In the genomic region with DNA sequence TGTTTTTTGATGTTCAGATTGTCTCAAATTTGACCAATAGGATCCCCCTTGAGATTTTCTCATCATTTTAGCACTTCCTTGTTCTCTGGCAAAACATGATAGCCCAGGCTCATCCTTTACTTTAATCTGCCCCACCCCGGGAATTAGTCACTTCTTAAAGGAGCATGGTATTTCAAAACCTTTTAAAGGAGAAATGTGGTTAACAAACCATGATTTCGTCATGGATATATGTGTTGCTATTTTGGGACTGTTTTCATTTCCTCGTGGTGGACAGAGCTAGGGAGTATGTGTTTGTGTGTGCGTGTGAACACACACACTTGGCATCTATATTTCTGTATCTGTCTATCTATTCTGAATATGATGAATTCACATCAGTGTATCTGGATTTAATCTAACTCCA, we compare ENCODE assay signal across 11 cellular contexts.
DNase-seq lines count a peak whose midpoint lies in the region; ATAC-seq and TF ChIP-seq lines count a peak whose summit lies in the region.
"Had no signal": no experiment of that assay in that cellular context is flagged by ENCODE, and none has a peak within 500 bp of the region (broad histone marks: within the 10 kb centered on the region; RNA-seq: fewer than 3 reads in every experiment).

No MANE protein-coding gene starts in this region.

- DNase-seq in activated naive CD4-positive, alpha-beta T cell treated with anti-CD3 and anti-CD28 coated beads for 36 hours, result no peak
- no peak for DNase-seq in activated naive CD4-positive, alpha-beta T cell treated with Interleukin-2 at 50 U/mL for 16 hours
- peak; percentile 82 for DNase-seq in SKM-1 (lab: John Stamatoyannopoulos, UW; ENCODE audit: unreplicated experiment)
- DNase-seq in fibroblast of pulmonary artery (ENCODE audit: low read depth), result peak; percentile 94
- DNase-seq in type B pancreatic cell (ENCODE audit: extremely low spot score, unreplicated experiment), result no peak
- no peak for DNase-seq in middle frontal gyrus (ENCODE audit: extremely low spot score, low spot score)
- no peak for DNase-seq in stomach
- DNase-seq: CD8-positive, alpha-beta T cell; thyroid gland had no signal

- intact Hi-C loops in activated naive CD4-positive, alpha-beta T cell treated with anti-CD3 and anti-CD28 coated beads for 36 hours (cut with micrococcal nuclease), result no loop called here
- intact Hi-C loops in stomach (cut with DNase I; ENCODE audit: low total_unique reads), result no loop called here

- H3K4me1 ChIP-seq in stomach, result peaks cover 0 to 10% (median 0%) of the 10 kb centered on the region in 4 donors

- no peak for ATAC-seq in HG02571 (IDR thresholded peaks at IDR 0.05; ENCODE audit: unreplicated experiment)
- ATAC-seq: CD8-positive, alpha-beta T cell had no signal

- H3K9me3 ChIP-seq in stomach, result no peaks in the 10 kb centered on the region
- H3K9me3 ChIP-seq: thyroid gland had no signal

- TF ChIP-seq POLR2A in stomach (IDR thresholded peaks at IDR 0.05), result no peak

- WGBS in stomach, 5 donors, result 45 to 80% (median 66%) methylated on average over 4 of the region's 4 CpGs

- no peaks in the 10 kb centered on the region for H3K9me3 Mint-ChIP-seq in activated naive CD4-positive, alpha-beta T cell treated with anti-CD3 and anti-CD28 coated beads for 36 hours
- no peaks in the 10 kb centered on the region for H3K9me3 Mint-ChIP-seq in type B pancreatic cell
- H3K9me3 Mint-ChIP-seq: CD8-positive, alpha-beta T cell had no signal

- H3K4me1 Mint-ChIP-seq in activated naive CD4-positive, alpha-beta T cell treated with anti-CD3 and anti-CD28 coated beads for 36 hours (ENCODE audit: low read depth), result peaks cover 3% of the 10 kb centered on the region
- H3K4me1 Mint-ChIP-seq in type B pancreatic cell (ENCODE audit: unreplicated experiment), result peaks cover 8% of the 10 kb centered on the region

- H3K27me3 ChIP-seq in stomach, result no peaks in the 10 kb centered on the region
- H3K27me3 ChIP-seq: thyroid gland had no signal

- H3K27ac ChIP-seq in stomach, result no peak overlapping the region
- H3K27ac ChIP-seq: thyroid gland, VCaP had no signal

- peak overlapping the region; percentile 0 for H3K27ac Mint-ChIP-seq in activated naive CD4-positive, alpha-beta T cell treated with anti-CD3 and anti-CD28 coated beads for 36 hours
- peak overlapping the region; percentile 10 for H3K27ac Mint-ChIP-seq in type B pancreatic cell

- no peak for TF ChIP-seq EP300 in stomach (IDR thresholded peaks at IDR 0.05)

- no peaks in the 10 kb centered on the region for H3K27me3 Mint-ChIP-seq in activated naive CD4-positive, alpha-beta T cell treated with anti-CD3 and anti-CD28 coated beads for 36 hours (ENCODE audit: low read depth)
- no peaks in the 10 kb centered on the region for H3K27me3 Mint-ChIP-seq in type B pancreatic cell

- H3K36me3 ChIP-seq in stomach, result peaks cover 37 to 99% (median 96%) of the 10 kb centered on the region in 4 donors

- H3K4me3 ChIP-seq in fibroblast of pulmonary artery (replicated peaks; ENCODE audit: low read depth, low read length), result no peak overlapping the region
- H3K4me3 ChIP-seq in stomach, result no peak overlapping the region
- H3K4me3 ChIP-seq: thyroid gland had no signal

- H3K36me3 Mint-ChIP-seq in activated naive CD4-positive, alpha-beta T cell treated with anti-CD3 and anti-CD28 coated beads for 36 hours (ENCODE audit: low read depth), result peaks cover 28% of the 10 kb centered on the region
- peaks cover 34% of the 10 kb centered on the region for H3K36me3 Mint-ChIP-seq in type B pancreatic cell

- CTCF ChIA-PET in activated naive CD4-positive, alpha-beta T cell treated with anti-CD3 and anti-CD28 coated beads for 36 hours (lab: Charles Lee), result no interaction called here

- H3K4me3 Mint-ChIP-seq in activated naive CD4-positive, alpha-beta T cell treated with anti-CD3 and anti-CD28 coated beads for 36 hours, result no peak overlapping the region
- no peak overlapping the region for H3K4me3 Mint-ChIP-seq in type B pancreatic cell
- H3K4me3 Mint-ChIP-seq: CD8-positive, alpha-beta T cell had no signal

- TF ChIP-seq CTCF in fibroblast of pulmonary artery (IDR thresholded peaks at IDR 0.05; ENCODE audit: low read length, missing control alignments) (no peak), type B pancreatic cell (conservative IDR thresholded peaks at IDR 0.05) (no peak), stomach (IDR thresholded peaks at IDR 0.05) (no peak)

Comparison
In these comparisons a context has a peak if more than half of its experiments do, and no peak if none do; other contexts are left out.
1. DNase-seq: peak in SKM-1 (single experiment) and fibroblast of pulmonary artery (single experiment); none in activated naive CD4-positive, alpha-beta T cell treated with anti-CD3 and anti-CD28 coated beads for 36 hours (single experiment), activated naive CD4-positive, alpha-beta T cell treated with Interleukin-2 at 50 U/mL for 16 hours (single experiment), type B pancreatic cell (single experiment), middle frontal gyrus (single experiment) and stomach (single experiment).